1 cellular context compared by ENCODE assay signal in genomic region chr12:57216931-57217871, GRCh38.
TF ChIP-seq lines count a peak whose summit lies in the region.

No MANE protein-coding gene starts in this region.

TF ChIP-seq in IMR-90, 13 proteins besides CTCF, POLR2A, EP300 and RAD21:
- TF ChIP-seq NFE2L2 (IDR thresholded peaks at IDR 0.05; ENCODE audit: low read depth, low read length) (no peak), SMC3 (IDR thresholded peaks at IDR 0.05; ENCODE audit: low read depth, low read length) (no peak), MAZ (IDR thresholded peaks at IDR 0.05; ENCODE audit: borderline replicate concordance, low read depth, low read length) (no peak), CHD1 (IDR thresholded peaks at IDR 0.05; ENCODE audit: low read depth, low read length) (no peak)
